Comparison of ENCODE assay signal across 24 cellular contexts in the genomic region with DNA sequence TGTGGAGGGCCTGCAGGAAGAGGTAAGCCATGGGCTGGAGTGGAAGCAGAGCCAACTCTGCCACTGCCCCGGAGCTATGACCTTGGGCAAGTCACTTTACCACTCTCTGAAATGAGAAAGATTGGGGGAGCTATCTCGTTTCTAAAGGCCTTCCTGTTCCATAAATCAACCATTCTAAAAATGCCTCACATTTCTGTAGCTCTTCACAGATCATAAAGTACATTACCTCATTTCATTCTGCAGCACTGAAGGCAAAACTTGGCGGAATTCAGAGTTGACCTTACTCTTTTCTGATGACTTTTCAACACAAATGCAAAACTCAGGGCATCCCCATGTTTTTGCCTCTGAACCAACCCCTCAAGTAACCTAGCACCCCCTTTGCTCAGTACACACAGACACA.
DNase-seq lines count a peak whose midpoint lies in the region; ATAC-seq, FAIRE-seq and TF ChIP-seq lines count a peak whose summit lies in the region.
"Had no signal": no experiment of that assay in that cellular context is flagged by ENCODE, and none has a peak within 500 bp of the region (broad histone marks: within the 10 kb centered on the region; RNA-seq: fewer than 3 reads in every experiment).

No MANE protein-coding gene starts in this region.

- H3K27me3 ChIP-seq in GM23338 (ENCODE audit: insufficient read depth) = no peaks in the 10 kb centered on the region
- H3K27me3 ChIP-seq: BE2C; BLaER1 treated with 17β-estradiol and CSF1 and Interleukin-3, amounts not matched to agents 10 nM and 100 nM had no signal

- CTCF ChIA-PET in WTC11 (lab: Charles Lee) = no interaction called here

- no peaks in the 10 kb centered on the region; the same call in 2 of the 3 replicates for H3K9me3 Mint-ChIP-seq in GM23338
- no peaks in the 10 kb centered on the region for H3K9me3 Mint-ChIP-seq in WTC11
- H3K9me3 Mint-ChIP-seq: CD4-positive, alpha-beta T cell had no signal

- POLR2A ChIA-PET in WTC11 (lab: Charles Lee) = no interaction called here

- H3K4me3 Mint-ChIP-seq in GM23338 (no peak overlapping the region), WTC11 (no peak overlapping the region)
- H3K4me3 Mint-ChIP-seq: CD14-positive monocyte; CD4-positive, alpha-beta T cell; CD8-positive, alpha-beta memory T cell had no signal

- H4K20me1 ChIP-seq in GM23338 (replicated peaks; ENCODE audit: insufficient read depth) = no peaks in the 10 kb centered on the region
- H4K20me1 ChIP-seq: BLaER1 treated with 17β-estradiol and CSF1 and Interleukin-3, amounts not matched to agents 10 nM and 100 nM had no signal

- H3F3A ChIP-seq in GM23338 (replicated peaks; ENCODE audit: low read depth) = no peaks in the 10 kb centered on the region

- peak overlapping the region; percentile 15; the same call in 1 of the 2 replicates for H3K27ac Mint-ChIP-seq in GM23338
- H3K27ac Mint-ChIP-seq in WTC11 = 0 out of 2 replicates have a peak overlapping the region, but pooled peaks have one; percentile 47
- H3K27ac Mint-ChIP-seq: CD14-positive monocyte; CD4-positive, alpha-beta T cell had no signal

- no peaks in the 10 kb centered on the region; the same call in 1 of the 2 replicates for H3K9me2 ChIP-seq in GM23338 (ENCODE audit: insufficient read depth)

- H3K27ac ChIP-seq in GM23338 (ENCODE audit: low read depth) = no peak overlapping the region
- H3K27ac ChIP-seq: 22Rv1; BLaER1 treated with 17β-estradiol and CSF1 and Interleukin-3, amounts not matched to agents 10 nM and 100 nM; GM23248 had no signal

- H3K4me1 Mint-ChIP-seq in GM23338 = peaks cover 13% of the 10 kb centered on the region
- peaks cover 25% of the 10 kb centered on the region for H3K4me1 Mint-ChIP-seq in WTC11
- H3K4me1 Mint-ChIP-seq: CD14-positive monocyte; CD8-positive, alpha-beta memory T cell had no signal

- no peak overlapping the region for H2AFZ ChIP-seq in GM23338
- H2AFZ ChIP-seq: GM23248 had no signal

- H3K4me3 ChIP-seq in GM23338 = no peak overlapping the region
- H3K4me3 ChIP-seq: BLaER1 treated with 17β-estradiol and CSF1 and Interleukin-3, amounts not matched to agents 10 nM and 100 nM; GM12878; GM23248 had no signal

- no peak for FAIRE-seq in GM12892 (lab: Jason Lieb, UNC)
- FAIRE-seq: A204.1, D721Med, GM12878, GM19239, H54 had no signal

- no peak for DNase-seq in GM23338 (ENCODE audit: low spot score)
- DNase-seq in WTC11 (ENCODE audit: low spot score) = no peak
- DNase-seq in kidney tubule cell (ENCODE audit: low spot score) = peak; percentile 56
- DNase-seq in renal cortical epithelial cell (ENCODE audit: low read depth) = peak; percentile 78
- DNase-seq in anterior cingulate cortex (lab: John Stamatoyannopoulos, UW) = no peak
- DNase-seq in GM12892 (ENCODE audit: insufficient read length) = no peak
- DNase-seq: BE2C; CD4-positive, alpha-beta T cell; CD8-positive, alpha-beta memory T cell; DMS 273 treated with DMSO at 0.1 percent for 48 hours; DMS79; EL; GDM1; GM23248; HCEC 1CT had no signal

- TF ChIP-seq CTCF in GM23338 (conservative IDR thresholded peaks at IDR 0.05; ENCODE audit: low read depth in 2 of 2) (no peak), WTC11 (IDR thresholded peaks at IDR 0.05) (no peak)

- no peaks in the 10 kb centered on the region for H3K36me3 ChIP-seq in GM23338 (ENCODE audit: insufficient read depth)
- H3K36me3 ChIP-seq: BE2C; BLaER1 treated with 17β-estradiol and CSF1 and Interleukin-3, amounts not matched to agents 10 nM and 100 nM had no signal

- no peak for TF ChIP-seq POLR2A in GM12892 (IDR thresholded peaks at IDR 0.05; ENCODE audit: low read depth, low read length)

- H3K79me2 ChIP-seq in GM23338 (replicated peaks; ENCODE audit: insufficient read depth) = no peaks in the 10 kb centered on the region

- H3K4me1 ChIP-seq in GM23338 (ENCODE audit: insufficient read depth) = peaks cover 12% of the 10 kb centered on the region
- H3K4me1 ChIP-seq: BE2C had no signal

- no peaks in the 10 kb centered on the region for H3K36me3 Mint-ChIP-seq in GM23338 (ENCODE audit: low read depth)
- no peaks in the 10 kb centered on the region for H3K36me3 Mint-ChIP-seq in WTC11
- H3K36me3 Mint-ChIP-seq: CD14-positive monocyte; CD8-positive, alpha-beta memory T cell had no signal

- no peaks in the 10 kb centered on the region for H3K27me3 Mint-ChIP-seq in GM23338 (ENCODE audit: insufficient read depth, low read depth, poor library complexity)
- H3K27me3 Mint-ChIP-seq in WTC11 (ENCODE audit: low read depth) = no peaks in the 10 kb centered on the region
- H3K27me3 Mint-ChIP-seq: CD8-positive, alpha-beta memory T cell had no signal

- H3K4me2 ChIP-seq in GM23338 = no peak overlapping the region
- H3K4me2 ChIP-seq: BLaER1 treated with 17β-estradiol and CSF1 and Interleukin-3, amounts not matched to agents 10 nM and 100 nM had no signal

- no peak for ATAC-seq in GM23338
- ATAC-seq in WTC11 = no peak
- ATAC-seq in HG03460 (IDR thresholded peaks at IDR 0.05; ENCODE audit: unreplicated experiment) = no peak
- ATAC-seq: GM12878 had no signal

TF ChIP-seq in GM23338, 12 proteins besides CTCF, POLR2A, EP300 and RAD21 (continues in another document):
- no peak for TF ChIP-seq EZH2phosphoT487 (IDR thresholded peaks at IDR 0.05; ENCODE audit: unreplicated experiment)
- no peak for TF ChIP-seq NANOG (IDR thresholded peaks at IDR 0.05; ENCODE audit: borderline replicate concordance)
- TF ChIP-seq, protein P1, sequence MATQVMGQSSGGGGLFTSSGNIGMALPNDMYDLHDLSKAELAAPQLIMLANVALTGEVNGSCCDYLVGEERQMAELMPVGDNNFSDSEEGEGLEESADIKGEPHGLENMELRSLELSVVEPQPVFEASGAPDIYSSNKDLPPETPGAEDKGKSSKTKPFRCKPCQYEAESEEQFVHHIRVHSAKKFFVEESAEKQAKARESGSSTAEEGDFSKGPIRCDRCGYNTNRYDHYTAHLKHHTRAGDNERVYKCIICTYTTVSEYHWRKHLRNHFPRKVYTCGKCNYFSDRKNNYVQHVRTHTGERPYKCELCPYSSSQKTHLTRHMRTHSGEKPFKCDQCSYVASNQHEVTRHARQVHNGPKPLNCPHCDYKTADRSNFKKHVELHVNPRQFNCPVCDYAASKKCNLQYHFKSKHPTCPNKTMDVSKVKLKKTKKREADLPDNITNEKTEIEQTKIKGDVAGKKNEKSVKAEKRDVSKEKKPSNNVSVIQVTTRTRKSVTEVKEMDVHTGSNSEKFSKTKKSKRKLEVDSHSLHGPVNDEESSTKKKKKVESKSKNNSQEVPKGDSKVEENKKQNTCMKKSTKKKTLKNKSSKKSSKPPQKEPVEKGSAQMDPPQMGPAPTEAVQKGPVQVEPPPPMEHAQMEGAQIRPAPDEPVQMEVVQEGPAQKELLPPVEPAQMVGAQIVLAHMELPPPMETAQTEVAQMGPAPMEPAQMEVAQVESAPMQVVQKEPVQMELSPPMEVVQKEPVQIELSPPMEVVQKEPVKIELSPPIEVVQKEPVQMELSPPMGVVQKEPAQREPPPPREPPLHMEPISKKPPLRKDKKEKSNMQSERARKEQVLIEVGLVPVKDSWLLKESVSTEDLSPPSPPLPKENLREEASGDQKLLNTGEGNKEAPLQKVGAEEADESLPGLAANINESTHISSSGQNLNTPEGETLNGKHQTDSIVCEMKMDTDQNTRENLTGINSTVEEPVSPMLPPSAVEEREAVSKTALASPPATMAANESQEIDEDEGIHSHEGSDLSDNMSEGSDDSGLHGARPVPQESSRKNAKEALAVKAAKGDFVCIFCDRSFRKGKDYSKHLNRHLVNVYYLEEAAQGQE (IDR thresholded peaks at IDR 0.05; ENCODE audit: unreplicated experiment) = no peak
- TF ChIP-seq ZNF114 (CRISPR knock-in tag; IDR thresholded peaks at IDR 0.05) = no peak
- no peak for TF ChIP-seq JUNB (IDR thresholded peaks at IDR 0.05; ENCODE audit: unreplicated experiment)
- no peak for TF ChIP-seq EZH2 (IDR thresholded peaks at IDR 0.05; ENCODE audit: low read depth, unreplicated experiment)
- TF ChIP-seq CREB1 (CRISPR knock-in tag; IDR thresholded peaks at IDR 0.05; ENCODE audit: low read depth) = no peak
- no peak for TF ChIP-seq ZNF331 (CRISPR knock-in tag; IDR thresholded peaks at IDR 0.05; ENCODE audit: low read depth)

TF ChIP-seq in WTC11, 78 proteins besides CTCF, POLR2A, EP300 and RAD21:
- TF ChIP-seq EMX1 (CRISPR knock-in tag; IDR thresholded peaks at IDR 0.05) = no peak

Comparison
In these comparisons a context has a peak if more than half of its experiments do, and no peak if none do; other contexts are left out.
1. DNase-seq: peak in kidney tubule cell (single experiment) and renal cortical epithelial cell (single experiment); none in GM23338 (single experiment), WTC11 (single experiment), anterior cingulate cortex (0 of 58) and GM12892 (single experiment).